ENCODE assay signal across 15 cellular contexts in genomic region chr4:156953951-156954350, GRCh38. TPM values are rescaled to one million over a fixed set of nuclear protein-coding genes. Genes with fewer than 3 reads are reported as not detected.
DNase-seq lines count a peak whose midpoint lies in the region; TF ChIP-seq lines count a peak whose summit lies in the region.
"Had no signal": no experiment of that assay in that cellular context is flagged by ENCODE, and none has a peak within 500 bp of the region (broad histone marks: within the 10 kb centered on the region; RNA-seq: fewer than 3 reads in every experiment).

No MANE protein-coding gene starts in this region.

- POLR2A ChIA-PET in HEK293 (lab: Yijun Ruan, JAX) = no interaction called here

- TF ChIP-seq POLR2A in adrenal gland (IDR thresholded peaks at IDR 0.05) (no peak), spleen (IDR thresholded peaks at IDR 0.05) (no peak), suprapubic skin (IDR thresholded peaks at IDR 0.05) (no peak)

- CTCF ChIA-PET in HEK293 (lab: Yijun Ruan, JAX) = no interaction called here

- TF ChIP-seq EP300 in suprapubic skin (IDR thresholded peaks at IDR 0.05) = no peak

- no peak for TF ChIP-seq CTCF in HEK293 (tag by site-specific recombination; IDR thresholded peaks at IDR 0.05)
- TF ChIP-seq CTCF in adrenal gland (IDR thresholded peaks at IDR 0.05) = no peak
- TF ChIP-seq CTCF in spleen (IDR thresholded peaks at IDR 0.05 in 8 of 11, conservative IDR thresholded peaks at IDR 0.05 in 3 of 11) = no peak
- no peak for TF ChIP-seq CTCF in suprapubic skin (IDR thresholded peaks at IDR 0.05)

- H3K27ac ChIP-seq in HEK293 (ENCODE audit: extremely low read depth, low read depth, low read length) = no peak overlapping the region
- H3K27ac ChIP-seq in adrenal gland = peak overlapping the region in 3 of 5 donors; percentile 4 to 64 (median 13)
- H3K27ac ChIP-seq in mucosa of rectum (ENCODE audit: low read depth in 2 of 2, low read length in 2 of 2) = peak overlapping the region; percentile 5 to 21
- peak overlapping the region in 6 of 8 donors; percentile 4 to 68 (median 36) for H3K27ac ChIP-seq in spleen
- no peak overlapping the region for H3K27ac ChIP-seq in suprapubic skin

- H3K9me3 ChIP-seq in HEK293 (ENCODE audit: control insufficient read depth, insufficient read depth, low read depth, low read length) (no peaks in the 10 kb centered on the region), adrenal gland (replicated peaks in 1 of 3) (no peaks in the 10 kb centered on the region), mucosa of rectum (ENCODE audit: control insufficient read depth in 2 of 2, low read length in 2 of 2) (no peaks in the 10 kb centered on the region), spleen (no peaks in the 10 kb centered on the region), suprapubic skin (no peaks in the 10 kb centered on the region)

- H3K9ac ChIP-seq in mucosa of rectum (ENCODE audit: low read depth in 1 of 2, low read length in 2 of 2) = no peak overlapping the region

- intact Hi-C loops in adrenal gland (cut with DNase I) = no loop called here
- intact Hi-C loops in spleen (cut with DNase I; ENCODE audit: low total_unique reads) = no loop called here

- no peaks in the 10 kb centered on the region for H3K36me3 ChIP-seq in HEK293 (ENCODE audit: control insufficient read depth in 2 of 2, insufficient read depth in 1 of 2, low read length in 2 of 2)
- H3K36me3 ChIP-seq in adrenal gland (replicated peaks in 1 of 2) = no peaks in the 10 kb centered on the region
- H3K36me3 ChIP-seq in mucosa of rectum (ENCODE audit: control insufficient read depth in 2 of 2, insufficient read depth in 2 of 2, low read length in 2 of 2) = no peaks in the 10 kb centered on the region
- H3K36me3 ChIP-seq in spleen = no peaks in the 10 kb centered on the region
- H3K36me3 ChIP-seq in suprapubic skin = no peaks in the 10 kb centered on the region

- DNase-seq in adrenal gland (no peak), spleen (no peak), suprapubic skin (ENCODE audit: low spot score in 2 of 2) (no peak), NCI-H1417 treated with DMSO at 0.1 percent for 48 hours (lab: John Stamatoyannopoulos, UW) (no peak), D341Med (ENCODE audit: low spot score) (no peak)
- DNase-seq in activated CD8-positive, alpha-beta memory T cell treated with anti-CD3 and anti-CD28 coated beads, Interleukin-2, amount 50 U/mL, for 48 hours = no peak
- DNase-seq: CD4-positive, alpha-beta T cell; DND-41; NCI-H1436 treated with DMSO at 0.1 percent for 48 hours; NCI-H2029 treated with DMSO at 0.1 percent for 48 hours; Right ventricle myocardium superior had no signal

- H3K27me3 ChIP-seq in adrenal gland (no peaks in the 10 kb centered on the region), mucosa of rectum (ENCODE audit: control insufficient read depth in 2 of 2, insufficient read depth in 2 of 2, low read length in 2 of 2) (no peaks in the 10 kb centered on the region), spleen (replicated peaks in 1 of 7) (no peaks in the 10 kb centered on the region), suprapubic skin (no peaks in the 10 kb centered on the region)

- peaks cover 37% of the 10 kb centered on the region for H3K4me1 ChIP-seq in HEK293 (ENCODE audit: control insufficient read depth, insufficient read depth, low read length)
- peaks cover 19 to 64% of the 10 kb centered on the region in 2 donors for H3K4me1 ChIP-seq in adrenal gland (replicated peaks in 1 of 2)
- H3K4me1 ChIP-seq in mucosa of rectum (ENCODE audit: control insufficient read depth in 2 of 2, insufficient read depth in 2 of 2, low read length in 2 of 2) = peaks cover 0 to 6% of the 10 kb centered on the region in 2 donors
- no peaks in the 10 kb centered on the region for H3K4me1 ChIP-seq in spleen
- peaks cover 23% of the 10 kb centered on the region for H3K4me1 ChIP-seq in suprapubic skin

- H3K4me3 ChIP-seq in HEK293 (ENCODE audit: low read depth, low read length) (no peak overlapping the region), adrenal gland (no peak overlapping the region), mucosa of rectum (ENCODE audit: low read length in 2 of 2) (no peak overlapping the region), spleen (no peak overlapping the region), suprapubic skin (no peak overlapping the region)
- H3K4me3 ChIP-seq: GM23338, K562 had no signal

- whole genome bisulfite sequencing in adrenal gland, 4 donors = 75 to 85% (median 82%) methylated on average over 2 of the region's 2 CpGs
- WGBS in spleen, 5 donors = 60 to 77% (median 72%) methylated on average over 2 of the region's 2 CpGs
- WGBS in suprapubic skin = 68% methylated on average over 2 of the region's 2 CpGs

TF ChIP-seq in HEK293, 187 proteins besides CTCF, POLR2A, EP300 and RAD21:
- peak; percentile 70 for TF ChIP-seq OSR2 (tag by site-specific recombination; IDR thresholded peaks at IDR 0.05)
- no peak for TF ChIP-seq ZFP41 (tag by site-specific recombination; IDR thresholded peaks at IDR 0.05; ENCODE audit: borderline replicate concordance)
- peak; percentile 70 for TF ChIP-seq PRDM6 (tag by site-specific recombination; IDR thresholded peaks at IDR 0.05)
- no peak for TF ChIP-seq ZNF561 (tag by site-specific recombination; IDR thresholded peaks at IDR 0.05; ENCODE audit: borderline replicate concordance)
- no peak for TF ChIP-seq ZNF239 (tag by site-specific recombination; IDR thresholded peaks at IDR 0.05)
- TF ChIP-seq, protein P1, sequence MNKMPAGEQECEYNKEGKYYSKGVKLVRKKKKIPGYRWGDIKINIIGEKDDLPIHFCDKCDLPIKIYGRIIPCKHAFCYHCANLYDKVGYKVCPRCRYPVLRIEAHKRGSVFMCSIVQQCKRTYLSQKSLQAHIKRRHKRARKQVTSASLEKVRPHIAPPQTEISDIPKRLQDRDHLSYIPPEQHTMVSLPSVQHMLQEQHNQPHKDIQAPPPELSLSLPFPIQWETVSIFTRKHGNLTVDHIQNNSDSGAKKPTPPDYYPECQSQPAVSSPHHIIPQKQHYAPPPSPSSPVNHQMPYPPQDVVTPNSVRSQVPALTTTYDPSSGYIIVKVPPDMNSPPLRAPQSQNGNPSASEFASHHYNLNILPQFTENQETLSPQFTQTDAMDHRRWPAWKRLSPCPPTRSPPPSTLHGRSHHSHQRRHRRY (tag by site-specific recombination; IDR thresholded peaks at IDR 0.05) = no peak
- TF ChIP-seq ZNF324 (tag by site-specific recombination; IDR thresholded peaks at IDR 0.05) = no peak
- no peak for TF ChIP-seq ZNF169 (tag by site-specific recombination; IDR thresholded peaks at IDR 0.05)
- no peak for TF ChIP-seq SCRT1 (tag by site-specific recombination; IDR thresholded peaks at IDR 0.05; ENCODE audit: borderline replicate concordance)
- no peak for TF ChIP-seq ZNF639 (tag by site-specific recombination; IDR thresholded peaks at IDR 0.05)
- TF ChIP-seq ZNF335 (tag by site-specific recombination; conservative IDR thresholded peaks at IDR 0.05) = no peak
- no peak for TF ChIP-seq ZNF560 (tag by site-specific recombination; IDR thresholded peaks at IDR 0.05; ENCODE audit: borderline replicate concordance)
- no peak for TF ChIP-seq ZFHX2 (tag by site-specific recombination; conservative IDR thresholded peaks at IDR 0.05)

RNA-seq across cellular contexts. Expression of gene PDGFC, which starts 17.6 kb away (rescaled TPM):
- total RNA-seq in adrenal gland (10 to 100 TPM; 32.2 to 77.2 (median 51.6) TPM), spleen (10 to 100 TPM; 10.5 to 24.7 (median 19.2) TPM), suprapubic skin (10 to 100 TPM; 12.0 to 26.4 (median 22.4) TPM)
- polyA plus RNA-seq in adrenal gland (10 to 100 TPM in 1 of 3 donors, 1 to 10 TPM in 2; 6.0 to 18.2 (median 7.6) TPM), spleen (1 to 10 TPM; 1.6 to 3.4 (median 1.9) TPM)
- total RNA-seq: CD4-positive, alpha-beta T cell; K562 had no signal
- polyA plus RNA-seq: K562 had no signal

Comparison
In these comparisons a context has a peak if more than half of its experiments do, and no peak if none do; other contexts are left out.
1. H3K27ac ChIP-seq: peak in adrenal gland (3 of 5), mucosa of rectum (2 of 2) and spleen (6 of 8); none in HEK293 (single experiment) and suprapubic skin (single experiment).